Comparison of ENCODE assay signal across 8 cellular contexts in genomic region chr10:62242965-62243646, GRCh38. TPM values are rescaled to one million over a fixed set of nuclear protein-coding genes. Genes with fewer than 3 reads are reported as not detected.
A peak's percentile ranks its signal among the peaks of the same experiment; 100 is the strongest.
DNase-seq lines count a peak whose midpoint lies in the region; ATAC-seq, FAIRE-seq and TF ChIP-seq lines count a peak whose summit lies in the region.
"Not testable (repeated sequence)": the region's sequence is repeated elsewhere in the genome, so short reads cannot be mapped to it uniquely, and the experiment has no call there.

No MANE protein-coding gene starts in this region.

- CTCF ChIA-PET in HCT116 (lab: Charles Lee): interaction anchor here (0.9 to 3.8 kb wide), 3 partner anchors 12 to 346 kb away, joined by 3 to 78 read pairs (median 16); no protein-coding TSS in a partner anchor

- BruUV-seq in HCT116 (replicated peaks; lab: Mats Ljungman, UMichigan): not testable (repeated sequence)

- H3K27ac ChIP-seq in ACC112 (ENCODE audit: low read depth, low read length): peak overlapping the region; percentile 87
- H3K27ac ChIP-seq in HCT116 (ENCODE audit: low read depth, low read length): not testable (repeated sequence)
- peak overlapping the region in 3 of 4 donors; percentile 29 to 43 (median 31) for H3K27ac ChIP-seq in gastroesophageal sphincter

- not testable (repeated sequence) for TF ChIP-seq RAD21 in HCT116 (IDR thresholded peaks at IDR 0.05; ENCODE audit: low read depth)

- TF ChIP-seq POLR2A in HCT116 (IDR thresholded peaks at IDR 0.05; ENCODE audit: borderline replicate concordance, extremely low read depth, insufficient read depth, insufficient read length); gastroesophageal sphincter (IDR thresholded peaks at IDR 0.05): not testable (repeated sequence)

- POLR2A ChIA-PET in HCT116 (lab: Charles Lee): not testable (repeated sequence)
- POLR2A ChIA-PET in activated naive CD8-positive, alpha-beta T cell treated with anti-CD3 and anti-CD28 coated beads, Interleukin-2, amount 10 ng/mL, durations not matched to agents 7 days and 5 days (lab: Charles Lee): interaction anchor here (0.5 to 3.0 kb wide), 9 partner anchors 43 to 340 kb away, joined by 3 to 16 read pairs (median 5); no protein-coding TSS in a partner anchor

- H3K9me2 ChIP-seq in HCT116 (ENCODE audit: insufficient read depth): not testable (repeated sequence)

- H3K79me2 ChIP-seq in ACC112 (ENCODE audit: control insufficient read depth, insufficient read depth, low read length, unreplicated experiment): peaks cover 34% of the 10 kb centered on the region
- H3K79me2 ChIP-seq in HCT116 (ENCODE audit: insufficient read depth, low read length): not testable (repeated sequence)

- ATAC-seq in HCT116: not testable (repeated sequence)
- ATAC-seq in HG03565 (IDR thresholded peaks at IDR 0.05; ENCODE audit: unreplicated experiment) (peak; percentile 84), gastroesophageal sphincter (peak; percentile 81)
- ATAC-seq in activated naive CD8-positive, alpha-beta T cell treated with anti-CD3 and anti-CD28 coated beads, Interleukin-2, amount 10 ng/mL, durations not matched to agents 7 days and 5 days (ENCODE audit: low read depth): peak; percentile 39

- H3K27ac Mint-ChIP-seq in activated naive CD8-positive, alpha-beta T cell treated with anti-CD3 and anti-CD28 coated beads, Interleukin-2, amount 10 ng/mL, durations not matched to agents 7 days and 5 days: peak overlapping the region; percentile 82
- H3K27ac Mint-ChIP-seq in nephron: peak overlapping the region; percentile 58 to 88 (median 68)

- TF ChIP-seq CTCF in HCT116 (IDR thresholded peaks at IDR 0.05 in 2 of 3, conservative IDR thresholded peaks at IDR 0.05 in 1 of 3; ENCODE audit: borderline replicate concordance in 1 of 3, insufficient read depth in 1 of 3, low read depth in 2 of 3, low read length in 2 of 3); gastroesophageal sphincter (IDR thresholded peaks at IDR 0.05); nephron (IDR thresholded peaks at IDR 0.05; ENCODE audit: unreplicated experiment in 3 of 3): not testable (repeated sequence)

- H2AFZ ChIP-seq in ACC112 (ENCODE audit: low read length, unreplicated experiment): peak overlapping the region; percentile 7
- H2AFZ ChIP-seq in HCT116 (ENCODE audit: low read depth, low read length, poor library complexity, severe bottlenecking): not testable (repeated sequence)

- TF ChIP-seq EP300 in gastroesophageal sphincter (IDR thresholded peaks at IDR 0.05): not testable (repeated sequence)

- intact Hi-C loops in HCT116 (cut with micrococcal nuclease): loop anchor here (10.0 kb wide), 3 partner anchors 408 to 1428 kb away; no protein-coding TSS in a partner anchor

- H3K27me3 Mint-ChIP-seq in activated naive CD8-positive, alpha-beta T cell treated with anti-CD3 and anti-CD28 coated beads, Interleukin-2, amount 10 ng/mL, durations not matched to agents 7 days and 5 days; nephron (ENCODE audit: low read depth): not testable (repeated sequence)

- peaks cover 29% of the 10 kb centered on the region for H3K4me1 Mint-ChIP-seq in activated naive CD8-positive, alpha-beta T cell treated with anti-CD3 and anti-CD28 coated beads, Interleukin-2, amount 10 ng/mL, durations not matched to agents 7 days and 5 days
- H3K4me1 Mint-ChIP-seq in nephron: peaks cover 17% of the 10 kb centered on the region

- H3K4me2 ChIP-seq in HCT116 (ENCODE audit: low read length): peak overlapping the region; percentile 56

- RAD21 ChIA-PET in HCT116 (lab: Charles Lee; ENCODE audit: low non-redundant PET in 1 of 2, low total read pairs in 2 of 2, uncharacterized antibody in 2 of 2, unreplicated experiment in 2 of 2): interaction anchor here in 1 of 2 experiments (0.8 kb wide), 1 partner anchor 204 kb away, joined by 3 read pairs; no protein-coding TSS in a partner anchor

- not testable (repeated sequence) for H3K9ac ChIP-seq in HCT116 (ENCODE audit: low read length)

- peaks cover 52% of the 10 kb centered on the region for H3K4me1 ChIP-seq in ACC112 (ENCODE audit: control insufficient read depth, insufficient read depth, low read length, unreplicated experiment)
- H3K4me1 ChIP-seq in HCT116 (ENCODE audit: control insufficient read depth in 1 of 2, insufficient read depth in 2 of 2, low read length in 2 of 2): peaks cover 6 to 10% of the 10 kb centered on the region in 2 experiments
- peaks cover 0 to 20% (median 4%) of the 10 kb centered on the region in 3 donors for H3K4me1 ChIP-seq in gastroesophageal sphincter

- H4K20me1 ChIP-seq in HCT116 (ENCODE audit: insufficient read depth): not testable (repeated sequence)

- not testable (repeated sequence) for H3K9me3 Mint-ChIP-seq in activated naive CD8-positive, alpha-beta T cell treated with anti-CD3 and anti-CD28 coated beads, Interleukin-2, amount 10 ng/mL, durations not matched to agents 7 days and 5 days; nephron

- H3K36me3 ChIP-seq in ACC112 (ENCODE audit: insufficient read depth, low read length); HCT116 (ENCODE audit: control insufficient read depth in 1 of 2, insufficient read depth in 2 of 2, low read length in 2 of 2); gastroesophageal sphincter: not testable (repeated sequence)

- not testable (repeated sequence) for H3K9me3 ChIP-seq in HCT116 (ENCODE audit: control insufficient read depth in 1 of 2, insufficient read depth in 1 of 2, low read depth in 1 of 2, low read length in 2 of 2); gastroesophageal sphincter

- peaks cover 12% of the 10 kb centered on the region for H3K36me3 Mint-ChIP-seq in activated naive CD8-positive, alpha-beta T cell treated with anti-CD3 and anti-CD28 coated beads, Interleukin-2, amount 10 ng/mL, durations not matched to agents 7 days and 5 days
- not testable (repeated sequence) for H3K36me3 Mint-ChIP-seq in nephron (ENCODE audit: low read depth)

- not testable (repeated sequence) for DNase-seq in GM18507 (ENCODE audit: extremely low spot score, insufficient read length, low read depth); activated naive CD8-positive, alpha-beta T cell treated with anti-CD3 and anti-CD28 coated beads, Interleukin-2, amount 10 ng/mL, durations not matched to agents 7 days and 5 days
- DNase-seq in HCT116 (ENCODE audit: low read depth, low spot score) (peak; percentile 22), RPMI8226 (peak; percentile 63)

- H3K4me3 ChIP-seq in ACC112 (ENCODE audit: low read depth, low read length): peak overlapping the region; percentile 87
- H3K4me3 ChIP-seq in HCT116 (replicated peaks in 1 of 2; ENCODE audit: low read depth in 1 of 2, low read length in 2 of 2); gastroesophageal sphincter: not testable (repeated sequence)

- peak overlapping the region; percentile 64 for H3K4me3 Mint-ChIP-seq in activated naive CD8-positive, alpha-beta T cell treated with anti-CD3 and anti-CD28 coated beads, Interleukin-2, amount 10 ng/mL, durations not matched to agents 7 days and 5 days
- not testable (repeated sequence) for H3K4me3 Mint-ChIP-seq in nephron

- peak; percentile 97 for FAIRE-seq in GM18507 (lab: Jason Lieb, UNC)

- H3K27me3 ChIP-seq in ACC112 (ENCODE audit: insufficient read depth, low read length); HCT116 (ENCODE audit: insufficient read depth, low read length); gastroesophageal sphincter: not testable (repeated sequence)

- 63% methylated on average over 4 of the region's 4 CpGs; no CpG with 5 or more reads in 1 of the 2 donors for WGBS in gastroesophageal sphincter (ENCODE audit: low coverage in 1 of 2), 2 donors

TF ChIP-seq in HCT116, 20 proteins besides CTCF, POLR2A, EP300 and RAD21:
- TF ChIP-seq FOSL1 (IDR thresholded peaks at IDR 0.05; ENCODE audit: low read depth) (peak; percentile 67), JUND (IDR thresholded peaks at IDR 0.05) (peak; percentile 57), SP1 (IDR thresholded peaks at IDR 0.05; ENCODE audit: low read depth) (peak; percentile 48; the same call in 1 of the 2 replicates), CEBPB (IDR thresholded peaks at IDR 0.05; ENCODE audit: low read depth) (peak; percentile 92)

RNA-seq across cellular contexts. Expression of gene RTKN2, which starts 25.5 kb away (rescaled TPM):
- 7.9 TPM for total RNA-seq in HCT116 (2021; ENCODE audit: unreplicated experiment)
- 1.4 and 2.2 TPM in 2 replicates for polyA plus RNA-seq in HCT116 (2012)
- 1 to 10 TPM; 3.6 to 4.1 TPM for total RNA-seq in activated naive CD8-positive, alpha-beta T cell treated with anti-CD3 and anti-CD28 coated beads, Interleukin-2, amount 10 ng/mL, durations not matched to agents 7 days and 5 days
- not detected for total RNA-seq in gastroesophageal sphincter
